1 cellular context compared by ENCODE assay signal in the genomic region with DNA sequence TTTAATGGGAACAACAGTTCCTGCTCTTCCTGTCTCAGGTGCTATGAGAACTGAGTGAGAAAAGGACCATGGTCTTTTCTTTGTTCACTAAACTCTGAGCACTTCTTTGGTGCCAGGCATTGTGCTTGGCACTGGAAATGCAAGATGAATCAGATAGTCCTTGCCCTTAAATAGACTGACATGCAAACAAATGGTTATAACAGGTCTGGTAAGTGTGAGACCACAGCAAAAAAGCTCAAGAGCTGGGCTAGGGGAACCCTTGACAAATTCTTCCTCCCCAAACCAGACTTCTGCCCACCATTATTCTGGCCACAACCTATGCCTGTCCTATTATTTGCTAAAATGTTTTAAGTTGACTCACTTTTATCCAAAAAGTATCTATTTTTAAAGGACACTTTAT.
A peak's percentile ranks its signal among the peaks of the same experiment; 100 is the strongest.
TF ChIP-seq lines count a peak whose summit lies in the region.

No MANE protein-coding gene starts in this region.

TF ChIP-seq in GM12878, 131 proteins besides CTCF, POLR2A, EP300 and RAD21:
- TF ChIP-seq MTA2 (IDR thresholded peaks at IDR 0.05; ENCODE audit: low read depth) = no peak
- TF ChIP-seq, protein P1, sequence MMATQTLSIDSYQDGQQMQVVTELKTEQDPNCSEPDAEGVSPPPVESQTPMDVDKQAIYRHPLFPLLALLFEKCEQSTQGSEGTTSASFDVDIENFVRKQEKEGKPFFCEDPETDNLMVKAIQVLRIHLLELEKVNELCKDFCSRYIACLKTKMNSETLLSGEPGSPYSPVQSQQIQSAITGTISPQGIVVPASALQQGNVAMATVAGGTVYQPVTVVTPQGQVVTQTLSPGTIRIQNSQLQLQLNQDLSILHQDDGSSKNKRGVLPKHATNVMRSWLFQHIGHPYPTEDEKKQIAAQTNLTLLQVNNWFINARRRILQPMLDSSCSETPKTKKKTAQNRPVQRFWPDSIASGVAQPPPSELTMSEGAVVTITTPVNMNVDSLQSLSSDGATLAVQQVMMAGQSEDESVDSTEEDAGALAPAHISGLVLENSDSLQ (IDR thresholded peaks at IDR 0.05) = peak; percentile 26; the same call in 1 of the 2 replicates
- TF ChIP-seq MXI1 (IDR thresholded peaks at IDR 0.05; ENCODE audit: low read depth, low read length) = 0 out of 2 replicates have a peak, but pooled peaks have one; percentile 28
